ENCODE assay signal across 8 cellular contexts in genomic region chr4:73223258-73223651, GRCh38. TPM values are rescaled to one million over a fixed set of nuclear protein-coding genes. Genes with fewer than 3 reads are reported as not detected.
DNase-seq lines count a peak whose midpoint lies in the region; ATAC-seq and TF ChIP-seq lines count a peak whose summit lies in the region.

No MANE protein-coding gene starts in this region.

- no peak overlapping the region for H2AK5ac ChIP-seq in H9 (ENCODE audit: insufficient read length, low read length)

- H3K27ac Mint-ChIP-seq in activated T-cell treated with anti-CD3 and anti-CD28 coated beads, Interleukin-2, amount 50 U/mL, for 72 hours = peak overlapping the region; percentile 77
- no peak overlapping the region for H3K27ac Mint-ChIP-seq in activated T-cell treated with anti-CD3 and anti-CD28 coated beads, Interleukin-2, amount 50 U/mL, for 24 hours
- H3K27ac Mint-ChIP-seq in H9 = no peak overlapping the region

- ATAC-seq in activated T-cell treated with anti-CD3 and anti-CD28 coated beads, Interleukin-2, amount 50 U/mL, for 72 hours (replicated peaks in 1 of 2) = peak; percentile 6
- ATAC-seq in right cardiac atrium = peak in 1 of 2 donors; percentile 15

- H3K4me1 Mint-ChIP-seq in activated T-cell treated with anti-CD3 and anti-CD28 coated beads, Interleukin-2, amount 50 U/mL, for 72 hours (ENCODE audit: low read depth) = peaks cover 46% of the 10 kb centered on the region
- peaks cover 36% of the 10 kb centered on the region for H3K4me1 Mint-ChIP-seq in activated T-cell treated with anti-CD3 and anti-CD28 coated beads, Interleukin-2, amount 50 U/mL, for 24 hours (ENCODE audit: low read depth)
- H3K4me1 Mint-ChIP-seq in H9 = peaks cover 25% of the 10 kb centered on the region in 2 experiments

- no peak overlapping the region for H3K23ac ChIP-seq in H9 (ENCODE audit: insufficient read length, low read depth, low read length)

- intact Hi-C loops in right cardiac atrium (cut with DNase I) (loop anchor here in 1 of 4 donors (5.0 kb wide), 1 partner anchor 34 kb away; the partner anchor contains the start of gene ANKRD17), tibial artery (cut with DNase I; ENCODE audit: low total_unique reads) (no loop called here)

- no peak for DNase-seq in activated T-cell treated with anti-CD3 and anti-CD28 coated beads, Interleukin-2, amount 50 U/mL, for 72 hours
- no peak for DNase-seq in activated T-cell treated with anti-CD3 and anti-CD28 coated beads, Interleukin-2, amount 50 U/mL, for 24 hours
- DNase-seq in right cardiac atrium (no peak), tibial artery (no peak), NCI-H748 (lab: John Stamatoyannopoulos, UW; ENCODE audit: unreplicated experiment) (no peak), KG1 (lab: John Stamatoyannopoulos, UW) (no peak), H9 (no peak)

- H3K9ac ChIP-seq in H9 (ENCODE audit: extremely low read depth, insufficient read length, low read length) = no peak overlapping the region

- no peaks in the 10 kb centered on the region for H3K27me3 ChIP-seq in right cardiac atrium (ENCODE audit: control insufficient read depth, insufficient read depth)
- H3K27me3 ChIP-seq in tibial artery = no peaks in the 10 kb centered on the region
- no peaks in the 10 kb centered on the region for H3K27me3 ChIP-seq in H9 (ENCODE audit: insufficient read depth, low read length)

- no peaks in the 10 kb centered on the region for H3K9me3 Mint-ChIP-seq in activated T-cell treated with anti-CD3 and anti-CD28 coated beads, Interleukin-2, amount 50 U/mL, for 72 hours
- no peaks in the 10 kb centered on the region for H3K9me3 Mint-ChIP-seq in activated T-cell treated with anti-CD3 and anti-CD28 coated beads, Interleukin-2, amount 50 U/mL, for 24 hours
- no peaks in the 10 kb centered on the region for H3K9me3 Mint-ChIP-seq in H9

- no peak overlapping the region for H3T11ph ChIP-seq in H9 (ENCODE audit: low read length)

- H3K79me1 ChIP-seq in H9 (ENCODE audit: insufficient read depth, low read depth, low read length, poor library complexity, severe bottlenecking) = no peaks in the 10 kb centered on the region

- H3K4me3 ChIP-seq in WI38 (ENCODE audit: low read depth, low read length) = 0 out of 2 replicates have a peak overlapping the region, but pooled peaks have one; percentile 19
- peak overlapping the region; percentile 47 for H3K4me3 ChIP-seq in right cardiac atrium (ENCODE audit: low read length)
- peak overlapping the region; percentile 55 to 57 for H3K4me3 ChIP-seq in tibial artery

- no peak overlapping the region for H3K14ac ChIP-seq in H9 (ENCODE audit: insufficient read depth, low read length)

- H3K9me3 ChIP-seq in right cardiac atrium (ENCODE audit: control insufficient read depth, low read length) (no peaks in the 10 kb centered on the region), tibial artery (no peaks in the 10 kb centered on the region), H9 (ENCODE audit: control insufficient read depth, low read depth, low read length) (no peaks in the 10 kb centered on the region)

- 9% methylated on average over 3 of the region's 3 CpGs for WGBS in right cardiac atrium
- WGBS in H9 (ENCODE audit: extremely low coverage, insufficient read length, low lambda C conversion rate) = no CpG with 5 or more reads among the region's 3 CpGs

- H3K23me2 ChIP-seq in H9 (ENCODE audit: insufficient read length, low read depth, low read length, poor library complexity, severe bottlenecking) = no peaks in the 10 kb centered on the region

- no peaks in the 10 kb centered on the region for H3K27me3 Mint-ChIP-seq in activated T-cell treated with anti-CD3 and anti-CD28 coated beads, Interleukin-2, amount 50 U/mL, for 72 hours (ENCODE audit: low read depth)
- H3K27me3 Mint-ChIP-seq in activated T-cell treated with anti-CD3 and anti-CD28 coated beads, Interleukin-2, amount 50 U/mL, for 24 hours = no peaks in the 10 kb centered on the region
- no peaks in the 10 kb centered on the region for H3K27me3 Mint-ChIP-seq in H9 (ENCODE audit: low read depth)

- no peak overlapping the region for H3K56ac ChIP-seq in H9 (ENCODE audit: insufficient read length, low read depth, low read length)

- TF ChIP-seq CTCF in WI38 (IDR thresholded peaks at IDR 0.05; ENCODE audit: low read depth, low read length) = no peak
- TF ChIP-seq CTCF in tibial artery (IDR thresholded peaks at IDR 0.05) = no peak
- TF ChIP-seq CTCF in H9 (conservative IDR thresholded peaks at IDR 0.05) = no peak

- no peak overlapping the region for H2BK12ac ChIP-seq in H9 (ENCODE audit: insufficient read length, low read depth, low read length)

- no peak overlapping the region for H3K4me2 ChIP-seq in H9 (ENCODE audit: insufficient read depth, insufficient read length, low read length)

- H3K79me2 ChIP-seq in H9 (ENCODE audit: insufficient read depth, low read length) = peaks cover 6% of the 10 kb centered on the region; the same call in 1 of the 2 replicates

- no peak overlapping the region for H4K5ac ChIP-seq in H9 (ENCODE audit: insufficient read length, low read depth, low read length)

- H3K4me1 ChIP-seq in right cardiac atrium (ENCODE audit: control insufficient read depth, insufficient read depth, low read length) (peaks cover under 1% of the 10 kb centered on the region), tibial artery (peaks cover 0 to 48% (median 12%) of the 10 kb centered on the region in 4 donors), H9 (ENCODE audit: insufficient read depth, low read length) (peaks cover 7% of the 10 kb centered on the region; the same call in 1 of the 2 replicates)

- H3K36me3 Mint-ChIP-seq in activated T-cell treated with anti-CD3 and anti-CD28 coated beads, Interleukin-2, amount 50 U/mL, for 72 hours (ENCODE audit: insufficient read depth in 2 of 2) = peaks cover 0 to 5% of the 10 kb centered on the region in 2 donors
- peaks cover 48% of the 10 kb centered on the region for H3K36me3 Mint-ChIP-seq in activated T-cell treated with anti-CD3 and anti-CD28 coated beads, Interleukin-2, amount 50 U/mL, for 24 hours (ENCODE audit: low read depth)
- no peaks in the 10 kb centered on the region; a peak in 1 of 7 replicates for H3K36me3 Mint-ChIP-seq in H9 (ENCODE audit: insufficient read depth in 1 of 3, low read depth in 3 of 3)

- no peak overlapping the region for H2BK15ac ChIP-seq in H9 (ENCODE audit: low read depth, low read length)

- no peak overlapping the region for H3K18ac ChIP-seq in H9 (ENCODE audit: insufficient read length, low read depth, low read length)

- H4K91ac ChIP-seq in H9 (ENCODE audit: insufficient read length, low read depth, low read length) = no peak overlapping the region

- H4K20me1 ChIP-seq in H9 (ENCODE audit: control insufficient read depth, insufficient read depth, insufficient read length) = no peaks in the 10 kb centered on the region

- H2AFZ ChIP-seq in H9 (ENCODE audit: low read length) = no peak overlapping the region

- H2BK120ac ChIP-seq in H9 (ENCODE audit: low read depth, low read length, poor library complexity, severe bottlenecking) = no peak overlapping the region

- no peak overlapping the region for H2BK5ac ChIP-seq in H9 (ENCODE audit: insufficient read length, low read length)

- peak overlapping the region in 1 of 2 donors; percentile 33 for H3K4me3 Mint-ChIP-seq in activated T-cell treated with anti-CD3 and anti-CD28 coated beads, Interleukin-2, amount 50 U/mL, for 72 hours
- no peak overlapping the region for H3K4me3 Mint-ChIP-seq in activated T-cell treated with anti-CD3 and anti-CD28 coated beads, Interleukin-2, amount 50 U/mL, for 24 hours
- no peak overlapping the region for H3K4me3 Mint-ChIP-seq in H9

- no peak overlapping the region for H2BK20ac ChIP-seq in H9 (ENCODE audit: low read depth, low read length, poor library complexity, severe bottlenecking)

- H3K4ac ChIP-seq in H9 (ENCODE audit: low read depth, low read length) = no peak overlapping the region

- H3K27ac ChIP-seq in right cardiac atrium (ENCODE audit: low read length) (no peak overlapping the region), tibial artery (peak overlapping the region; percentile 75 to 80), H9 (ENCODE audit: insufficient read length, low read depth, low read length) (no peak overlapping the region)

- no peaks in the 10 kb centered on the region for H3K36me3 ChIP-seq in tibial artery

- no peak overlapping the region for H4K8ac ChIP-seq in H9 (replicated peaks; ENCODE audit: insufficient read length, low read depth, low read length)

RNA-seq across cellular contexts. Expression of gene ANKRD17, which starts 35.3 kb away (rescaled TPM):
- 10 to 100 TPM; 43.9 to 50.9 TPM for total RNA-seq in activated T-cell treated with anti-CD3 and anti-CD28 coated beads, Interleukin-2, amount 50 U/mL, for 72 hours
- total RNA-seq in right cardiac atrium (10 to 100 TPM; 52.1 to 59.4 (median 53.7) TPM), H9 (2021) (79.8 and 82.4 TPM in 2 replicates)
- 9.6 TPM for polyA plus RNA-seq in right cardiac atrium

Comparison
In these comparisons a context has a peak if more than half of its experiments do, and no peak if none do; other contexts are left out.
1. H3K27ac ChIP-seq: peak in tibial artery (2 of 2); none in right cardiac atrium (single experiment) and H9 (single experiment).
2. Peak in every context shown above with its lines, with median percentiles within 50 percentile points of each other: H3K4me3 ChIP-seq.